Comparison of ENCODE assay signal across 1 cellular context in the genomic region with DNA sequence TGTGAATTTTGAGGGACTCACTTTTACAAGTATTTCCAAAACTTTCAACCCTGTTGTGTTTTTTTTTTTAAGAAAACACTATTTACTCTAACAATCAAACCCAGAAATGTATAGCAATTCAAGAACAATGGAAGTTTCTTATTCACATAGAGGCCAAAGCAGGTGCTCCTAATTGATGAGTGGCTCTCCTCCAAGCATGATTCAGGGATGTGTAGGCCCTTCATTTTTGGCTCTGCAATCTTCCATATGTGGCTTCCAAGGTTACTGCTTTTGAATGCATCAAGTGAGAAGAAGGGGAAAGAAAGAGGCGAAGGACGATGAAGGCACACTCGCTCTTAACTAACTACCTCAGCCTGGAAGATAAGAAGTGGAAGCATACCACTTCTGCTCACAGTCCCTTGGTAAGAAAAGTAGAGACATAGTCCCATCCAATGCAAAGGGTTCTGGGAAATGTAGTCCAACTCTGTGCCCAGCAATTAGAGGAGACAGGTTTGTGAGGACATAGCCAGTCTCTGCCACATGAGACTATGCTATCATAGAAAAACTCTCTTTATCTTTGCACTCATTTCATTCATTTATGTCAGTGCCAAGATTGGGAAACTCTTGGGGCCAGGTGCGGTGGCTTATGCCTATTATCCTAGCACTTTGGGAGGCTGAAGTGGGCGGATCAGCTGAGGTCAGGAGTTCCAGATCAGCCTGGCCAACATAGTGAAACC.
TF ChIP-seq lines count a peak whose summit lies in the region.

No MANE protein-coding gene starts in this region.

TF ChIP-seq in SK-N-SH, 30 proteins besides CTCF, POLR2A, EP300 and RAD21:
- TF ChIP-seq TCF12 (IDR thresholded peaks at IDR 0.05): peak; percentile 28; the same call in 1 of the 2 replicates
- TF ChIP-seq, protein P1, sequence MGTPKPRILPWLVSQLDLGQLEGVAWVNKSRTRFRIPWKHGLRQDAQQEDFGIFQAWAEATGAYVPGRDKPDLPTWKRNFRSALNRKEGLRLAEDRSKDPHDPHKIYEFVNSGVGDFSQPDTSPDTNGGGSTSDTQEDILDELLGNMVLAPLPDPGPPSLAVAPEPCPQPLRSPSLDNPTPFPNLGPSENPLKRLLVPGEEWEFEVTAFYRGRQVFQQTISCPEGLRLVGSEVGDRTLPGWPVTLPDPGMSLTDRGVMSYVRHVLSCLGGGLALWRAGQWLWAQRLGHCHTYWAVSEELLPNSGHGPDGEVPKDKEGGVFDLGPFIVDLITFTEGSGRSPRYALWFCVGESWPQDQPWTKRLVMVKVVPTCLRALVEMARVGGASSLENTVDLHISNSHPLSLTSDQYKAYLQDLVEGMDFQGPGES (IDR thresholded peaks at IDR 0.05; ENCODE audit: low read depth, low read length): no peak
- TF ChIP-seq, protein P2, sequence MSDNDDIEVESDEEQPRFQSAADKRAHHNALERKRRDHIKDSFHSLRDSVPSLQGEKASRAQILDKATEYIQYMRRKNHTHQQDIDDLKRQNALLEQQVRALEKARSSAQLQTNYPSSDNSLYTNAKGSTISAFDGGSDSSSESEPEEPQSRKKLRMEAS (IDR thresholded peaks at IDR 0.05; ENCODE audit: low read depth): 0 out of 2 replicates have a peak, but pooled peaks have one; percentile 16
